ENCODE assay signal across 9 cellular contexts in the genomic region with DNA sequence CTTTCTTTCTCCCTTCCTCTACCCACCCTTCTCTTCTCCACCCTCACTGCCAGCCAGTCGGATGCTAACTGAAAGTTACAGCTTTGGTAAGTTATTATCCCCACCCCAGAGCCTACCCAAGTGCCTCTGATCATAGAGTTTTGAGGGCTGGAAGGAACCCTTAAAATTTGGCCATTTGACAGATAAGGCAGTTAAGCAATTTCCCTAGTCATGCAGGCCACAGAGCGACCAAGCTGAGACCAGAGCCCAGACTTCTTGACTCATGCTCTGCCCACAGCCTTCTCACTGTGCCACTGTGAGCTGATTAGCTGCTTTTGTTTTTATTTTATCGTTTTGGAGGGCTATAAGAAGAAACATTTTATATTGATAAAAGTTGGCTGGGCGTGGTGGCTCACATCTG. TPM values are rescaled to one million over a fixed set of nuclear protein-coding genes. Genes with fewer than 3 reads are reported as not detected.
DNase-seq lines count a peak whose midpoint lies in the region; ATAC-seq and TF ChIP-seq lines count a peak whose summit lies in the region.
"Had no signal": no experiment of that assay in that cellular context is flagged by ENCODE, and none has a peak within 500 bp of the region (broad histone marks: within the 10 kb centered on the region; RNA-seq: fewer than 3 reads in every experiment).

No MANE protein-coding gene starts in this region.

- no peaks in the 10 kb centered on the region for H3K27me3 ChIP-seq in right atrium auricular region
- H3K27me3 ChIP-seq: pancreas had no signal

- CTCF ChIA-PET in T-cell (lab: Charles Lee): interaction anchor here in 1 of 2 donors (0.5 kb wide), 1 partner anchor 174 kb away, joined by 4 read pairs; no protein-coding TSS in a partner anchor

- H3K27ac ChIP-seq in right atrium auricular region: no peak overlapping the region
- H3K27ac ChIP-seq: pancreas had no signal

- no peak overlapping the region for H3K4me3 Mint-ChIP-seq in T-cell

- H3K36me3 Mint-ChIP-seq in T-cell: peaks cover 32% of the 10 kb centered on the region

- no peaks in the 10 kb centered on the region for H3K9me3 ChIP-seq in right atrium auricular region
- H3K9me3 ChIP-seq: pancreas had no signal

- H3K36me3 ChIP-seq in right atrium auricular region: peaks cover 24% of the 10 kb centered on the region

- ATAC-seq in T-cell (replicated peaks in 1 of 4): no peak
- peak; percentile 50 for ATAC-seq in left lobe of liver
- ATAC-seq: pancreas had no signal

- peaks cover 9 to 16% (median 11%) of the 10 kb centered on the region in 3 donors for H3K4me1 Mint-ChIP-seq in T-cell

- H3K4me1 ChIP-seq in right atrium auricular region: no peaks in the 10 kb centered on the region

- H3K9me3 Mint-ChIP-seq in T-cell: no peaks in the 10 kb centered on the region

- TF ChIP-seq CTCF in right atrium auricular region (IDR thresholded peaks at IDR 0.05) (no peak), GM10266 (IDR thresholded peaks at IDR 0.05; ENCODE audit: control insufficient read depth, insufficient read depth, low read depth, missing control alignments) (no peak)

- POLR2A ChIA-PET in T-cell (lab: Charles Lee): no interaction called here

- no peak overlapping the region for H3K4me3 ChIP-seq in right atrium auricular region
- H3K4me3 ChIP-seq: pancreas had no signal

- DNase-seq in GM03348 (ENCODE audit: low spot score) (peak; percentile 69), T-cell (no peak), left lobe of liver (ENCODE audit: low spot score) (no peak), right atrium auricular region (ENCODE audit: low spot score) (no peak), amniotic stem cell (lab: John Stamatoyannopoulos, UW) (no peak), GM10266 (ENCODE audit: extremely low spot score) (no peak)
- DNase-seq: DMS 273 treated with DMSO at 0.1 percent for 48 hours had no signal

- H3K27ac Mint-ChIP-seq in T-cell: peak overlapping the region; percentile 59 to 69

- no peaks in the 10 kb centered on the region for H3K27me3 Mint-ChIP-seq in T-cell

RNA-seq across cellular contexts. Expression of a gene that starts 17.2 kb away (rescaled TPM):
- total RNA-seq in T-cell (100 to 1,000 TPM in 3 of 5 donors, 10 to 100 TPM in 2; 61.2 to 129 (median 107) TPM), left lobe of liver (0.86 TPM), right atrium auricular region (not detected)
- total RNA-seq: kidney epithelial cell had no signal

RNA-seq across cellular contexts. Expression of a gene that starts 17.5 kb away (rescaled TPM):
- 10 to 100 TPM; 26.2 to 54.6 (median 40.2) TPM for total RNA-seq in T-cell
- total RNA-seq in left lobe of liver: 87.8 TPM
- total RNA-seq in right atrium auricular region: 10 to 100 TPM; 16.4 to 25.8 TPM

RNA-seq across cellular contexts. Expression of a gene that starts 29.4 kb away (rescaled TPM):
- 100 to 1,000 TPM; 328 to 377 (median 362) TPM for total RNA-seq in T-cell
- total RNA-seq in left lobe of liver: 31.6 TPM
- total RNA-seq in right atrium auricular region: 10 to 100 TPM; 23.0 to 46.2 TPM

RNA-seq across cellular contexts. Expression of a gene that starts 29.6 kb away (rescaled TPM):
- 1 to 10 TPM in 3 of 5 donors, under 1 TPM in 2; 0.70 to 1.7 (median 1.3) TPM for total RNA-seq in T-cell
- total RNA-seq in left lobe of liver: 1.0 TPM
- under 1 TPM in 1 of 2 donors, not detected in 1; 0.20 TPM for total RNA-seq in right atrium auricular region

RNA-seq across cellular contexts. Expression of a gene that starts 45.6 kb away (rescaled TPM):
- total RNA-seq in T-cell: 10 to 100 TPM in 3 of 5 donors, 1 to 10 TPM in 2; 5.4 to 14.0 (median 10.5) TPM
- 71.8 TPM for total RNA-seq in left lobe of liver
- 10 to 100 TPM; 25.4 to 39.0 TPM for total RNA-seq in right atrium auricular region

Comparison
In these comparisons a context has a peak if more than half of its experiments do, and no peak if none do; other contexts are left out.
1. RNA of a gene that starts 17.2 kb away (total RNA-seq): 61.2 to 129 TPM in T-cell; 0.86 TPM in left lobe of liver (single experiment) and not detected in right atrium auricular region; every median in the first group is over 10 times any median in the second.
2. RNA of a gene that starts 29.4 kb away (total RNA-seq): 328 to 377 TPM in T-cell; 23.0 to 46.2 TPM in right atrium auricular region and 31.6 TPM in left lobe of liver (single experiment); every median in the first group is over 4 times any median in the second.